ENCODE assay signal across 15 cellular contexts in the genomic region with DNA sequence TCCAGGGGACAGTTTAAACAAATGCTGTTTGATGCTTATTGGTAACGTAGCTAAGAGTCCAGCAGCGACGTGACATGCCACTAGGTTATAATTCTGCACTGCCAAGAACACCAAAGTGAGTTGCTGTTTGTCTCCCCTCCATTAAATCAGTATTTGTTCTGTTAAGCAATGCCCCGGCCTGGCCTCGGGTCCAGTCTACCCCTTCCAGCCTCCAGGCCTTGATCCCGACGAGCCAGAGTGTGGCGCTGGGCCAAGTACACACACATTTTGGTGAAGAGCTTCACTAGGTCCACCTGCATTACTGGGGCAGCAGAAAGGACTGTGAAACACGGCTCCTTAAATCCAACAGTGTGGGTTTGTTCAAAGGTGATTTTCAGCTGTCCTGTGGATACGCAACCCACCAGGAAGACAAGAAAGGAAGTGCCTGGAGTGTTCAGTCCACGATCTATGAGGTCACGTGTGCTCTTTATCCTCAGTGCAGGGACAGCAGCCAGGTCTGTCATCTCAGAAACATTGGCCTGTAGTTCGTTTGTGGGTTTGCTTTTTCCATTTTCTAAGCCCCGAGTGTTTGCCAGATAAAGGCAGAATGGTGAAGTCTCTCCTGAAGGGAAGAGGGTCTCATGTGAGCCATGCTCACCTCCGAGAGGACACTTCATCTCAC. TPM values are rescaled to one million over a fixed set of nuclear protein-coding genes. Genes with fewer than 3 reads are reported as not detected.
DNase-seq lines count a peak whose midpoint lies in the region; ATAC-seq, FAIRE-seq and TF ChIP-seq lines count a peak whose summit lies in the region.
"Not testable (repeated sequence)": the region's sequence is repeated elsewhere in the genome, so short reads cannot be mapped to it uniquely, and the experiment has no call there.
"Had no signal": no experiment of that assay in that cellular context is flagged by ENCODE, and none has a peak within 500 bp of the region (broad histone marks: within the 10 kb centered on the region; RNA-seq: fewer than 3 reads in every experiment).

No MANE protein-coding gene starts in this region.

- DNase-seq in GM19239 (ENCODE audit: insufficient read length, low spot score); astrocyte (ENCODE audit: low read depth); neural crest cell (ENCODE audit: low read depth, low spot score): not testable (repeated sequence)
- DNase-seq in NCI-H2029 (lab: John Stamatoyannopoulos, UW), result peak; percentile 50
- DNase-seq in coronary artery (ENCODE audit: low spot score), result peak; percentile 14
- DNase-seq in left lobe of liver (ENCODE audit: low spot score), result peak; percentile 92

- H3K79me2 ChIP-seq in astrocyte (ENCODE audit: insufficient read depth, low read length), result not testable (repeated sequence)

- H3K4me3 Mint-ChIP-seq in astrocyte (ENCODE audit: unreplicated experiment); neural crest cell: not testable (repeated sequence)

- not testable (repeated sequence) for H3K27ac Mint-ChIP-seq in astrocyte (ENCODE audit: unreplicated experiment)
- peak overlapping the region; percentile 71 for H3K27ac Mint-ChIP-seq in neural crest cell (ENCODE audit: unreplicated experiment)

- H3K36me3 ChIP-seq in astrocyte (ENCODE audit: insufficient read depth, low read length), result not testable (repeated sequence)

- not testable (repeated sequence) for H3K9ac ChIP-seq in astrocyte (ENCODE audit: low read length)

- not testable (repeated sequence) for H3K4me1 ChIP-seq in astrocyte (ENCODE audit: insufficient read depth, low read length)

- H3K27ac ChIP-seq in astrocyte (ENCODE audit: low read depth, low read length); coronary artery: not testable (repeated sequence)

- H3K36me3 Mint-ChIP-seq in astrocyte (ENCODE audit: low read depth, unreplicated experiment); neural crest cell (ENCODE audit: low read depth): not testable (repeated sequence)

- not testable (repeated sequence) for H3K4me3 ChIP-seq in astrocyte (ENCODE audit: insufficient read depth, low read depth, low read length); coronary artery

- peak; percentile 76 for ATAC-seq in left lobe of liver

- not testable (repeated sequence) for TF ChIP-seq CTCF in astrocyte (IDR thresholded peaks at IDR 0.05; ENCODE audit: insufficient read depth, low read depth, low read length); coronary artery (IDR thresholded peaks at IDR 0.05); neural crest cell (conservative IDR thresholded peaks at IDR 0.05)

- H3K9me3 Mint-ChIP-seq in astrocyte (ENCODE audit: unreplicated experiment); neural crest cell: not testable (repeated sequence)

- H3K4me1 Mint-ChIP-seq in astrocyte (ENCODE audit: low read depth, unreplicated experiment); neural crest cell: not testable (repeated sequence)

- H2AFZ ChIP-seq in astrocyte (ENCODE audit: low read depth, low read length), result not testable (repeated sequence)

- H4K20me1 ChIP-seq in astrocyte (ENCODE audit: insufficient read depth, low read length), result not testable (repeated sequence)

- not testable (repeated sequence) for H3K4me2 ChIP-seq in astrocyte (ENCODE audit: low read length)

- H3K27me3 Mint-ChIP-seq in astrocyte (ENCODE audit: low read depth, unreplicated experiment), result peaks cover 23% of the 10 kb centered on the region
- not testable (repeated sequence) for H3K27me3 Mint-ChIP-seq in neural crest cell (ENCODE audit: low read depth)

- FAIRE-seq in GM19239 (lab: Jason Lieb, UNC) (peak; percentile 54), astrocyte (lab: Jason Lieb, UNC) (peak; percentile 13)

- not testable (repeated sequence) for H3K9me3 ChIP-seq in astrocyte (ENCODE audit: insufficient read depth, low read depth, low read length)

- not testable (repeated sequence) for H3K27me3 ChIP-seq in astrocyte (ENCODE audit: insufficient read depth, low read length)

RNA-seq across cellular contexts. Expression of gene GPR31, which starts 58.7 kb away (rescaled TPM):
- total RNA-seq in astrocyte, result not detected in 2 replicates
- total RNA-seq in left lobe of liver, result not detected
- total RNA-seq in neural crest cell, result not detected in 2 replicates
- total RNA-seq: A172; B cell; CD8-positive, alpha-beta T cell; G401; GM23338; H7; HFFc6; HT1080; IMR-90 had no signal
